15 cellular contexts compared by ENCODE assay signal in genomic region chr2:241802806-241803318, GRCh38. TPM values are rescaled to one million over a fixed set of nuclear protein-coding genes. Genes with fewer than 3 reads are reported as not detected.
A peak's percentile ranks its signal among the peaks of the same experiment; 100 is the strongest.
DNase-seq lines count a peak whose midpoint lies in the region; ATAC-seq and TF ChIP-seq lines count a peak whose summit lies in the region.
"Had no signal": no experiment of that assay in that cellular context is flagged by ENCODE, and none has a peak within 500 bp of the region (broad histone marks: within the 10 kb centered on the region; RNA-seq: fewer than 3 reads in every experiment).

No MANE protein-coding gene starts in this region.

- no peaks in the 10 kb centered on the region for H3K9me2 ChIP-seq in PC-3 (replicated peaks; ENCODE audit: low read length)

- peak; percentile 50 for DNase-seq in DMS 273 (lab: John Stamatoyannopoulos, UW; ENCODE audit: unreplicated experiment)
- no peak for DNase-seq in DMS 273 treated with DMSO at 0.1 percent for 48 hours (lab: John Stamatoyannopoulos, UW)
- no peak for DNase-seq in PC-3
- DNase-seq in cerebellum (ENCODE audit: low spot score) = no peak
- DNase-seq in HT-29 (ENCODE audit: low spot score) = no peak
- DNase-seq: DMS153; stimulated activated naive CD4-positive, alpha-beta T cell treated with Interleukin-2 at 50 U/mL for 16 hours had no signal

- CTCF ChIA-PET in PC-3 (lab: Charles Lee) = no interaction called here

- no peaks in the 10 kb centered on the region for H3K27me3 ChIP-seq in PC-3 (ENCODE audit: low read length)
- peaks cover 28% of the 10 kb centered on the region for H3K27me3 ChIP-seq in skeletal muscle satellite cell (ENCODE audit: control insufficient read depth, insufficient read depth, low read length)

- intact Hi-C loops in PC-3 (cut with micrococcal nuclease) = no loop called here

- ATAC-seq in PC-3 (no peak), esophagus mucosa (peak; percentile 5), HG03565 (IDR thresholded peaks at IDR 0.05; ENCODE audit: unreplicated experiment) (no peak)

- no TSS peak for BruUV-seq in PC-3 (replicated peaks; lab: Mats Ljungman, UMichigan)

- no peaks in the 10 kb centered on the region for H3F3A ChIP-seq in PC-3 (ENCODE audit: low read length, unreplicated experiment)

- no peak overlapping the region for H2AFZ ChIP-seq in PC-3 (ENCODE audit: low read length)

- POLR2A ChIA-PET in PC-3 (lab: Charles Lee; ENCODE audit: unreplicated experiment) = no interaction called here

- no peaks in the 10 kb centered on the region for H3K79me2 ChIP-seq in PC-3 (ENCODE audit: low read length)

- H3K4me2 ChIP-seq in PC-3 (ENCODE audit: low read length) = peak overlapping the region; percentile 69
- peak overlapping the region; percentile 91 for H3K4me2 ChIP-seq in skeletal muscle satellite cell (ENCODE audit: low read length)

- no peak for TF ChIP-seq CTCF in PC-3 (conservative IDR thresholded peaks at IDR 0.05; ENCODE audit: low read depth, low read length)

- no peak overlapping the region for H3K9ac ChIP-seq in PC-3 (ENCODE audit: low read length)
- no peak overlapping the region for H3K9ac ChIP-seq in skeletal muscle satellite cell (ENCODE audit: low read depth, low read length)

- H3K36me3 ChIP-seq in PC-3 (ENCODE audit: low read depth, low read length) = no peaks in the 10 kb centered on the region
- H3K36me3 ChIP-seq in skeletal muscle satellite cell (ENCODE audit: insufficient read depth, low read length) = no peaks in the 10 kb centered on the region

- H3K9me3 ChIP-seq in PC-3 (ENCODE audit: low read length) (no peaks in the 10 kb centered on the region), skeletal muscle satellite cell (replicated peaks; ENCODE audit: low read length) (no peaks in the 10 kb centered on the region)

- H4K20me1 ChIP-seq in PC-3 (ENCODE audit: low read length) = no peaks in the 10 kb centered on the region

- no peak overlapping the region for H3K27ac ChIP-seq in PC-3 (ENCODE audit: low read length)
- H3K27ac ChIP-seq: 22Rv1, epithelial cell of prostate had no signal

- no peak overlapping the region for H3K4me3 ChIP-seq in PC-3 (ENCODE audit: low read length)
- no peak overlapping the region for H3K4me3 ChIP-seq in skeletal muscle satellite cell (ENCODE audit: low read length)

- peaks cover 6% of the 10 kb centered on the region; the same call in 1 of the 2 replicates for H3K4me1 ChIP-seq in PC-3 (ENCODE audit: insufficient read depth, low read length)
- peaks cover 21% of the 10 kb centered on the region for H3K4me1 ChIP-seq in skeletal muscle satellite cell (ENCODE audit: control insufficient read depth, insufficient read depth, low read length)

RNA-seq across cellular contexts. Expression of gene NEU4, which starts 6.1 kb away (rescaled TPM):
- not detected in 2 replicates for total RNA-seq in PC-3 (2014; rRNA removed)
- total RNA-seq in esophagus mucosa = not detected
- not detected in 2 replicates for total RNA-seq in skeletal muscle satellite cell (2012; rRNA removed)
- total RNA-seq in cerebellum = 0.82 TPM
- 0.31 and 1.1 TPM in 2 replicates for total RNA-seq in HT-29 (2014; rRNA removed; shearing (Covaris generic))
- total RNA-seq: activated CD8-positive, alpha-beta memory T cell treated with anti-CD3 and anti-CD28 coated beads for 36 hours had no signal

RNA-seq across cellular contexts. Expression of gene GAL3ST2, which starts 26.2 kb away (rescaled TPM):
- total RNA-seq in PC-3 (2014; rRNA removed) (not detected in 2 replicates), esophagus mucosa (not detected), cerebellum (0.45 TPM)
- total RNA-seq in skeletal muscle satellite cell (2012; rRNA removed) = not detected in 2 replicates
- not detected in 2 replicates for total RNA-seq in HT-29 (2014; rRNA removed; shearing (Covaris generic))
- total RNA-seq: myocyte; T-helper 1 cell treated with Interleukin-12 subunit alpha and Interleukin-12 subunit beta and Interleukin-4 antibody, amounts not matched to agents 30 ng/mL and 1 ng/mL, for 36 hours had no signal

RNA-seq across cellular contexts. Expression of gene PDCD1, which starts 55.8 kb away (rescaled TPM):
- total RNA-seq in PC-3 (2014; rRNA removed) = not detected in 2 replicates
- total RNA-seq in esophagus mucosa = 0.20 TPM
- total RNA-seq in skeletal muscle satellite cell (2012; rRNA removed) = not detected in 2 replicates
- total RNA-seq in cerebellum = not detected
- not detected in 2 replicates for total RNA-seq in HT-29 (2014; rRNA removed; shearing (Covaris generic))
- total RNA-seq: myocyte had no signal
